In genomic region chr6:117448732-117449131, GRCh38 we compare ENCODE assay signal across 17 cellular contexts. TPM values are rescaled to one million over a fixed set of nuclear protein-coding genes. Genes with fewer than 3 reads are reported as not detected.
DNase-seq lines count a peak whose midpoint lies in the region; ATAC-seq, FAIRE-seq and TF ChIP-seq lines count a peak whose summit lies in the region.
"Had no signal": no experiment of that assay in that cellular context is flagged by ENCODE, and none has a peak within 500 bp of the region (broad histone marks: within the 10 kb centered on the region; RNA-seq: fewer than 3 reads in every experiment).

No MANE protein-coding gene starts in this region.

- H4K20me1 ChIP-seq in astrocyte (ENCODE audit: insufficient read depth, low read length): no peaks in the 10 kb centered on the region

- H3K4me1 ChIP-seq in astrocyte (ENCODE audit: insufficient read depth, low read length): peaks cover 31% of the 10 kb centered on the region

- intact Hi-C loops in posterior cingulate gyrus (cut with DNase I): loop anchor here (2.0 to 10.0 kb wide), 4 partner anchors 100 to 376 kb away; no protein-coding TSS in a partner anchor

- DNase-seq in A172 (ENCODE audit: low spot score) (peak; percentile 92), HPDE6-E6E7 (ENCODE audit: extremely low spot score) (peak; percentile 32), astrocyte (ENCODE audit: low read depth) (peak; percentile 96), kidney epithelial cell (ENCODE audit: low read depth) (peak; percentile 74), left lobe of liver (ENCODE audit: low spot score) (no peak), posterior cingulate gyrus (no peak), NCI-H1105 treated with DMSO at 0.1 percent for 48 hours (lab: John Stamatoyannopoulos, UW) (no peak), mucosa of gallbladder (ENCODE audit: low spot score) (no peak)
- DNase-seq: activated T-cell treated with anti-CD3 and anti-CD28 coated beads, Interleukin-2, amount 50 U/mL, for 24 hours; NCI-H1930; OCI-M1; stimulated activated CD4-positive, alpha-beta T cell treated with anti-CD3 and anti-CD28 coated beads, Interleukin-1b, Interleukin-23, amount 100 ng/mL, for 48 hours; stomach had no signal

- peaks cover 2% of the 10 kb centered on the region for H3K36me3 Mint-ChIP-seq in astrocyte (ENCODE audit: low read depth, unreplicated experiment)
- H3K36me3 Mint-ChIP-seq: WTC11 had no signal

- no peaks in the 10 kb centered on the region for H3K27me3 ChIP-seq in astrocyte (ENCODE audit: insufficient read depth, low read length)
- no peaks in the 10 kb centered on the region for H3K27me3 ChIP-seq in kidney epithelial cell (ENCODE audit: control insufficient read depth, insufficient read depth, low read length)
- H3K27me3 ChIP-seq: stomach had no signal

- H3K27me3 Mint-ChIP-seq in astrocyte (ENCODE audit: low read depth, unreplicated experiment): peaks cover under 1% of the 10 kb centered on the region

- H2AFZ ChIP-seq in astrocyte (ENCODE audit: low read depth, low read length): no peak overlapping the region

- peak; percentile 88 for FAIRE-seq in astrocyte (lab: Jason Lieb, UNC)
- FAIRE-seq: A204.1, GM19239 had no signal

- no peaks in the 10 kb centered on the region for H3K79me2 ChIP-seq in astrocyte (ENCODE audit: insufficient read depth, low read length)

- peak overlapping the region; percentile 82 for H3K9ac ChIP-seq in astrocyte (ENCODE audit: low read length)

- H3K9me3 Mint-ChIP-seq in astrocyte (ENCODE audit: unreplicated experiment): no peaks in the 10 kb centered on the region
- H3K9me3 Mint-ChIP-seq: activated T-cell treated with anti-CD3 and anti-CD28 coated beads, Interleukin-2, amount 50 U/mL, for 24 hours; nephron; WTC11 had no signal

- no peak for ATAC-seq in left lobe of liver

- H3K27ac Mint-ChIP-seq in astrocyte (ENCODE audit: unreplicated experiment): peak overlapping the region; percentile 98
- H3K27ac Mint-ChIP-seq: activated T-cell treated with anti-CD3 and anti-CD28 coated beads, Interleukin-2, amount 50 U/mL, for 24 hours; WTC11 had no signal

- peak overlapping the region; percentile 57 for H3K4me2 ChIP-seq in astrocyte (ENCODE audit: low read length)

- H3K4me3 ChIP-seq in astrocyte (ENCODE audit: insufficient read depth, low read depth, low read length) (peak overlapping the region; percentile 7), kidney epithelial cell (ENCODE audit: low read depth, low read length) (no peak overlapping the region)
- H3K4me3 ChIP-seq: stomach had no signal

- H3K36me3 ChIP-seq in astrocyte (ENCODE audit: insufficient read depth, low read length): no peaks in the 10 kb centered on the region
- H3K36me3 ChIP-seq in kidney epithelial cell (ENCODE audit: control insufficient read depth, insufficient read depth, low read length): no peaks in the 10 kb centered on the region
- H3K36me3 ChIP-seq: stomach had no signal

- H3K27ac ChIP-seq in astrocyte (ENCODE audit: low read depth, low read length): peak overlapping the region; percentile 97

- peaks cover 39% of the 10 kb centered on the region for H3K4me1 Mint-ChIP-seq in astrocyte (ENCODE audit: low read depth, unreplicated experiment)

- H3K4me3 Mint-ChIP-seq in astrocyte (ENCODE audit: unreplicated experiment): no peak overlapping the region
- H3K4me3 Mint-ChIP-seq: activated T-cell treated with anti-CD3 and anti-CD28 coated beads, Interleukin-2, amount 50 U/mL, for 24 hours; nephron; WTC11 had no signal

- TF ChIP-seq CTCF in astrocyte (IDR thresholded peaks at IDR 0.05; ENCODE audit: insufficient read depth, low read depth, low read length) (no peak), kidney epithelial cell (IDR thresholded peaks at IDR 0.05; ENCODE audit: insufficient read depth, low read length, poor library complexity, severe bottlenecking) (no peak)

- H3K9me3 ChIP-seq in astrocyte (ENCODE audit: insufficient read depth, low read depth, low read length): no peaks in the 10 kb centered on the region
- H3K9me3 ChIP-seq: stomach had no signal

RNA-seq across cellular contexts. Expression of gene ROS1, which starts 23.0 kb away (rescaled TPM):
- 0.31 and 0.47 TPM in 2 replicates for total RNA-seq in A172 (2014; rRNA removed; shearing (Covaris generic))
- total RNA-seq in astrocyte (not detected in 2 replicates), kidney epithelial cell (under 0.01 and 0.04 TPM in 2 replicates), left lobe of liver (0.15 TPM), mucosa of gallbladder (0.12 TPM)

RNA-seq across cellular contexts. Expression of gene DCBLD1, which starts 33.7 kb away (rescaled TPM):
- total RNA-seq in A172 (2014; rRNA removed; shearing (Covaris generic)): 29.6 and 71.1 TPM in 2 replicates
- 36.8 and 44.9 TPM in 2 replicates for total RNA-seq in astrocyte
- 10.6 and 13.9 TPM in 2 replicates for total RNA-seq in kidney epithelial cell
- total RNA-seq in left lobe of liver: 9.0 TPM
- total RNA-seq in mucosa of gallbladder: 11.7 TPM

Comparison
In these comparisons a context has a peak if more than half of its experiments do, and no peak if none do; other contexts are left out.
1. DNase-seq: peak in A172 (single experiment), HPDE6-E6E7 (single experiment), astrocyte (single experiment) and kidney epithelial cell (single experiment); none in left lobe of liver (single experiment), posterior cingulate gyrus (0 of 10), NCI-H1105 treated with DMSO at 0.1 percent for 48 hours (single experiment) and mucosa of gallbladder (single experiment).